Comparison of ENCODE assay signal across 1 cellular context in genomic region chr22:50185384-50186087, GRCh38.
TF ChIP-seq lines count a peak whose summit lies in the region.

Gene TRABD (plus strand): TSS chr22:50185913. CDS start chr22:50193061, 7,148 bp downstream.

TF ChIP-seq in GM12878, 131 proteins besides CTCF, POLR2A, EP300 and RAD21 (continued from another document and continues in another):
- TF ChIP-seq NRF1 (conservative IDR thresholded peaks at IDR 0.05; ENCODE audit: low read depth, low read length) (no peak; the same call in 1 of the 2 replicates), ZNF384 (IDR thresholded peaks at IDR 0.05; ENCODE audit: borderline replicate concordance, low read depth, low read length) (no peak), TBL1XR1 (IDR thresholded peaks at IDR 0.05; ENCODE audit: low read depth, low read length) (0 out of 2 replicates have a peak, but pooled peaks have one; percentile 39), ZSCAN29 (IDR thresholded peaks at IDR 0.05) (no peak), TCF3 (IDR thresholded peaks at IDR 0.05; ENCODE audit: borderline replicate concordance, insufficient read depth, low read depth, low read length) (no peak), WRNIP1 (IDR thresholded peaks at IDR 0.05; ENCODE audit: borderline replicate concordance, low read depth, low read length) (no peak), SRF (IDR thresholded peaks at IDR 0.05; ENCODE audit: low read depth in 2 of 2, low read length in 2 of 2) (no peak), FOXK2 (IDR thresholded peaks at IDR 0.05) (no peak), JUNB (IDR thresholded peaks at IDR 0.05) (no peak), SMARCA5 (IDR thresholded peaks at IDR 0.05) (0 out of 2 replicates have a peak, but pooled peaks have one; percentile 64), STAT1 (conservative IDR thresholded peaks at IDR 0.05) (no peak), BCL11A (IDR thresholded peaks at IDR 0.05; ENCODE audit: low read depth, low read length) (no peak), SIX5 (IDR thresholded peaks at IDR 0.05; ENCODE audit: low read depth, low read length, severe bottlenecking) (peak; percentile 74), SREBF1 (IDR thresholded peaks at IDR 0.05; ENCODE audit: low read length) (peak; percentile 39; the same call in 1 of the 2 replicates), IKZF2 (IDR thresholded peaks at IDR 0.05) (no peak), SUZ12 (IDR thresholded peaks at IDR 0.05; ENCODE audit: unreplicated experiment) (no peak), RUNX3 (IDR thresholded peaks at IDR 0.05; ENCODE audit: low read length) (no peak), ZNF274 (IDR thresholded peaks at IDR 0.05; ENCODE audit: insufficient read depth, insufficient read length) (no peak), MYC (IDR thresholded peaks at IDR 0.05; ENCODE audit: insufficient read depth, insufficient read length, insufficient replicate concordance, low read length, severe bottlenecking) (no peak), E2F4 (IDR thresholded peaks at IDR 0.05; ENCODE audit: low read depth, low read length) (no peak), ATF7 (IDR thresholded peaks at IDR 0.05; ENCODE audit: low read depth) (no peak), PML (IDR thresholded peaks at IDR 0.05; ENCODE audit: low read length) (no peak), ZBTB40 (IDR thresholded peaks at IDR 0.05; ENCODE audit: borderline replicate concordance) (no peak), SUPT20H (IDR thresholded peaks at IDR 0.05; ENCODE audit: borderline replicate concordance, control insufficient read depth, low read depth, low read length) (no peak), RAD51 (IDR thresholded peaks at IDR 0.05) (no peak), CHD1 (IDR thresholded peaks at IDR 0.05; ENCODE audit: low read depth, low read length) (no peak), EGR1 (IDR thresholded peaks at IDR 0.05; ENCODE audit: borderline replicate concordance in 1 of 2, low read depth in 2 of 2, low read length in 2 of 2) (peak in 1 of 2 experiments; percentile 62; a peak in 2 of 3 replicates), SMC3 (IDR thresholded peaks at IDR 0.05; ENCODE audit: borderline replicate concordance, low read length) (no peak), ZNF217 (IDR thresholded peaks at IDR 0.05) (peak; percentile 76), RBBP5 (conservative IDR thresholded peaks at IDR 0.05) (no peak), MTA3 (IDR thresholded peaks at IDR 0.05; ENCODE audit: borderline replicate concordance, low read length) (no peak), IKZF1 (conservative IDR thresholded peaks at IDR 0.05) (peak; percentile 75), DPF2 (IDR thresholded peaks at IDR 0.05) (peak; percentile 57; the same call in 1 of the 2 replicates), STAT3 (IDR thresholded peaks at IDR 0.05; ENCODE audit: low read depth, low read length) (no peak), KLF5 (IDR thresholded peaks at IDR 0.05; ENCODE audit: partially characterized antibody) (no peak), RELA (IDR thresholded peaks at IDR 0.05; ENCODE audit: borderline replicate concordance, partially characterized antibody) (no peak), CHD4 (IDR thresholded peaks at IDR 0.05) (no peak), NR2C2 (IDR thresholded peaks at IDR 0.05; ENCODE audit: borderline replicate concordance, control insufficient read depth, insufficient read length, low read depth) (no peak)
- TF ChIP-seq, protein P1, sequence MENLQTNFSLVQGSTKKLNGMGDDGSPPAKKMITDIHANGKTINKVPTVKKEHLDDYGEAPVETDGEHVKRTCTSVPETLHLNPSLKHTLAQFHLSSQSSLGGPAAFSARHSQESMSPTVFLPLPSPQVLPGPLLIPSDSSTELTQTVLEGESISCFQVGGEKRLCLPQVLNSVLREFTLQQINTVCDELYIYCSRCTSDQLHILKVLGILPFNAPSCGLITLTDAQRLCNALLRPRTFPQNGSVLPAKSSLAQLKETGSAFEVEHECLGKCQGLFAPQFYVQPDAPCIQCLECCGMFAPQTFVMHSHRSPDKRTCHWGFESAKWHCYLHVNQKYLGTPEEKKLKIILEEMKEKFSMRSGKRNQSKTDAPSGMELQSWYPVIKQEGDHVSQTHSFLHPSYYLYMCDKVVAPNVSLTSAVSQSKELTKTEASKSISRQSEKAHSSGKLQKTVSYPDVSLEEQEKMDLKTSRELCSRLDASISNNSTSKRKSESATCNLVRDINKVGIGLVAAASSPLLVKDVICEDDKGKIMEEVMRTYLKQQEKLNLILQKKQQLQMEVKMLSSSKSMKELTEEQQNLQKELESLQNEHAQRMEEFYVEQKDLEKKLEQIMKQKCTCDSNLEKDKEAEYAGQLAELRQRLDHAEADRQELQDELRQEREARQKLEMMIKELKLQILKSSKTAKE (IDR thresholded peaks at IDR 0.05; ENCODE audit: low read depth, poor library complexity, severe bottlenecking): no peak
- TF ChIP-seq, protein P2, sequence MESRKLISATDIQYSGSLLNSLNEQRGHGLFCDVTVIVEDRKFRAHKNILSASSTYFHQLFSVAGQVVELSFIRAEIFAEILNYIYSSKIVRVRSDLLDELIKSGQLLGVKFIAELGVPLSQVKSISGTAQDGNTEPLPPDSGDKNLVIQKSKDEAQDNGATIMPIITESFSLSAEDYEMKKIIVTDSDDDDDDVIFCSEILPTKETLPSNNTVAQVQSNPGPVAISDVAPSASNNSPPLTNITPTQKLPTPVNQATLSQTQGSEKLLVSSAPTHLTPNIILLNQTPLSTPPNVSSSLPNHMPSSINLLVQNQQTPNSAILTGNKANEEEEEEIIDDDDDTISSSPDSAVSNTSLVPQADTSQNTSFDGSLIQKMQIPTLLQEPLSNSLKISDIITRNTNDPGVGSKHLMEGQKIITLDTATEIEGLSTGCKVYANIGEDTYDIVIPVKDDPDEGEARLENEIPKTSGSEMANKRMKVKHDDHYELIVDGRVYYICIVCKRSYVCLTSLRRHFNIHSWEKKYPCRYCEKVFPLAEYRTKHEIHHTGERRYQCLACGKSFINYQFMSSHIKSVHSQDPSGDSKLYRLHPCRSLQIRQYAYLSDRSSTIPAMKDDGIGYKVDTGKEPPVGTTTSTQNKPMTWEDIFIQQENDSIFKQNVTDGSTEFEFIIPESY (IDR thresholded peaks at IDR 0.05): no peak
- TF ChIP-seq, protein P3, sequence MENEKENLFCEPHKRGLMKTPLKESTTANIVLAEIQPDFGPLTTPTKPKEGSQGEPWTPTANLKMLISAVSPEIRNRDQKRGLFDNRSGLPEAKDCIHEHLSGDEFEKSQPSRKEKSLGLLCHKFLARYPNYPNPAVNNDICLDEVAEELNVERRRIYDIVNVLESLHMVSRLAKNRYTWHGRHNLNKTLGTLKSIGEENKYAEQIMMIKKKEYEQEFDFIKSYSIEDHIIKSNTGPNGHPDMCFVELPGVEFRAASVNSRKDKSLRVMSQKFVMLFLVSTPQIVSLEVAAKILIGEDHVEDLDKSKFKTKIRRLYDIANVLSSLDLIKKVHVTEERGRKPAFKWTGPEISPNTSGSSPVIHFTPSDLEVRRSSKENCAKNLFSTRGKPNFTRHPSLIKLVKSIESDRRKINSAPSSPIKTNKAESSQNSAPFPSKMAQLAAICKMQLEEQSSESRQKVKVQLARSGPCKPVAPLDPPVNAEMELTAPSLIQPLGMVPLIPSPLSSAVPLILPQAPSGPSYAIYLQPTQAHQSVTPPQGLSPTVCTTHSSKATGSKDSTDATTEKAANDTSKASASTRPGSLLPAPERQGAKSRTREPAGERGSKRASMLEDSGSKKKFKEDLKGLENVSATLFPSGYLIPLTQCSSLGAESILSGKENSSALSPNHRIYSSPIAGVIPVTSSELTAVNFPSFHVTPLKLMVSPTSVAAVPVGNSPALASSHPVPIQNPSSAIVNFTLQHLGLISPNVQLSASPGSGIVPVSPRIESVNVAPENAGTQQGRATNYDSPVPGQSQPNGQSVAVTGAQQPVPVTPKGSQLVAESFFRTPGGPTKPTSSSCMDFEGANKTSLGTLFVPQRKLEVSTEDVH (IDR thresholded peaks at IDR 0.05; ENCODE audit: low read depth, partially characterized antibody): no peak
- TF ChIP-seq, protein P4, sequence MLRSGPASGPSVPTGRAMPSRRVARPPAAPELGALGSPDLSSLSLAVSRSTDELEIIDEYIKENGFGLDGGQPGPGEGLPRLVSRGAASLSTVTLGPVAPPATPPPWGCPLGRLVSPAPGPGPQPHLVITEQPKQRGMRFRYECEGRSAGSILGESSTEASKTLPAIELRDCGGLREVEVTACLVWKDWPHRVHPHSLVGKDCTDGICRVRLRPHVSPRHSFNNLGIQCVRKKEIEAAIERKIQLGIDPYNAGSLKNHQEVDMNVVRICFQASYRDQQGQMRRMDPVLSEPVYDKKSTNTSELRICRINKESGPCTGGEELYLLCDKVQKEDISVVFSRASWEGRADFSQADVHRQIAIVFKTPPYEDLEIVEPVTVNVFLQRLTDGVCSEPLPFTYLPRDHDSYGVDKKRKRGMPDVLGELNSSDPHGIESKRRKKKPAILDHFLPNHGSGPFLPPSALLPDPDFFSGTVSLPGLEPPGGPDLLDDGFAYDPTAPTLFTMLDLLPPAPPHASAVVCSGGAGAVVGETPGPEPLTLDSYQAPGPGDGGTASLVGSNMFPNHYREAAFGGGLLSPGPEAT (IDR thresholded peaks at IDR 0.05; ENCODE audit: low read depth): peak; percentile 66
- TF ChIP-seq, protein P5, sequence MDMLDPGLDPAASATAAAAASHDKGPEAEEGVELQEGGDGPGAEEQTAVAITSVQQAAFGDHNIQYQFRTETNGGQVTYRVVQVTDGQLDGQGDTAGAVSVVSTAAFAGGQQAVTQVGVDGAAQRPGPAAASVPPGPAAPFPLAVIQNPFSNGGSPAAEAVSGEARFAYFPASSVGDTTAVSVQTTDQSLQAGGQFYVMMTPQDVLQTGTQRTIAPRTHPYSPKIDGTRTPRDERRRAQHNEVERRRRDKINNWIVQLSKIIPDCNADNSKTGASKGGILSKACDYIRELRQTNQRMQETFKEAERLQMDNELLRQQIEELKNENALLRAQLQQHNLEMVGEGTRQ (IDR thresholded peaks at IDR 0.05; ENCODE audit: borderline replicate concordance, low read depth, low read length): no peak
- TF ChIP-seq, protein P6, sequence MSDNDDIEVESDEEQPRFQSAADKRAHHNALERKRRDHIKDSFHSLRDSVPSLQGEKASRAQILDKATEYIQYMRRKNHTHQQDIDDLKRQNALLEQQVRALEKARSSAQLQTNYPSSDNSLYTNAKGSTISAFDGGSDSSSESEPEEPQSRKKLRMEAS (IDR thresholded peaks at IDR 0.05; ENCODE audit: low read depth, low read length): no peak
- TF ChIP-seq, protein P7, sequence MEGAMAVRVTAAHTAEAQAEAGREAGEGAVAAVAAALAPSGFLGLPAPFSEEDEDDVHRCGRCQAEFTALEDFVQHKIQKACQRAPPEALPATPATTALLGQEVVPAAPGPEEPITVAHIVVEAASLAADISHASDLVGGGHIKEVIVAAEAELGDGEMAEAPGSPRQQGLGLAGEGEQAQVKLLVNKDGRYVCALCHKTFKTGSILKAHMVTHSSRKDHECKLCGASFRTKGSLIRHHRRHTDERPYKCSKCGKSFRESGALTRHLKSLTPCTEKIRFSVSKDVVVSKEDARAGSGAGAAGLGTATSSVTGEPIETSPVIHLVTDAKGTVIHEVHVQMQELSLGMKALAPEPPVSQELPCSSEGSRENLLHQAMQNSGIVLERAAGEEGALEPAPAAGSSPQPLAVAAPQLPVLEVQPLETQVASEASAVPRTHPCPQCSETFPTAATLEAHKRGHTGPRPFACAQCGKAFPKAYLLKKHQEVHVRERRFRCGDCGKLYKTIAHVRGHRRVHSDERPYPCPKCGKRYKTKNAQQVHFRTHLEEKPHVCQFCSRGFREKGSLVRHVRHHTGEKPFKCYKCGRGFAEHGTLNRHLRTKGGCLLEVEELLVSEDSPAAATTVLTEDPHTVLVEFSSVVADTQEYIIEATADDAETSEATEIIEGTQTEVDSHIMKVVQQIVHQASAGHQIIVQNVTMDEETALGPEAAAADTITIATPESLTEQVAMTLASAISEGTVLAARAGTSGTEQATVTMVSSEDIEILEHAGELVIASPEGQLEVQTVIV (IDR thresholded peaks at IDR 0.05; ENCODE audit: borderline replicate concordance, partially characterized antibody): no peak
